ENCODE assay signal across 21 cellular contexts in the genomic region with DNA sequence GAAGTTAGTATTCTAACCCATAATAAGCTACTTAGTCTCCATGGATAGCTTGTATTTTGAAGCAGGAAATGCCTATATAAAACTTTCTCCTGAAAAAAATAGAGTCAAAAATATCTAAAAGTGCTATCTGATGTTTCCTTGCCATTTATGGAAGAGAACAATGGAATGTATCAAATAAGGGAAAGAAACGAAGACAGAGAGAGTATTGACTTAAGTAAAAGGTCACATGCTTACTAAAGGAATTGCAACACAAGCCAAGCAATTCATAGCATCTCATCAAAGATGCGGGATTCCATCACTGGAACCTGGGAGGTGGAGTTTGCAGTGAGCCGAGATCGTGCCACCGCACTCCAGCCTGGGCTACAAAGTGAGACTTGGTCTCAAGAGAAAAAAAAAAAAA.
"Had no signal": no experiment of that assay in that cellular context is flagged by ENCODE, and none has a peak within 500 bp of the region (broad histone marks: within the 10 kb centered on the region; RNA-seq: fewer than 3 reads in every experiment).

No MANE protein-coding gene starts in this region.

- H3K27ac ChIP-seq: cardiac muscle cell, heart right ventricle, left ventricle myocardium inferior, suprapubic skin, transverse colon had no signal

- H3K4me1 ChIP-seq: heart right ventricle, left ventricle myocardium inferior, suprapubic skin, transverse colon had no signal

- DNase-seq: activated CD4-positive, alpha-beta T cell treated with anti-CD3 and anti-CD28 coated beads, Interleukin-2, amount 50 U/mL, for 4 hours; amygdala; effector CD8-positive, alpha-beta T cell; heart right ventricle; immature natural killer cell; kidney glomerular epithelial cell; left ventricle myocardium inferior; mammary epithelial cell; midbrain; occipital lobe; posterior cingulate gyrus; SHP77; T-cell; T1000; transverse colon had no signal

- H3K4me3 Mint-ChIP-seq: activated naive CD4-positive, alpha-beta T cell treated with anti-CD3 and anti-CD28 coated beads, Interleukin-2, amount 50 U/mL, for 24 hours; dendritic cell treated with granulocyte-macrophage colony-stimulating factor and Interleukin-4, amounts not matched to agents 40 ng/mL and 50 ng/mL, for 4 days; immature natural killer cell; T-cell had no signal

- H3K36me3 ChIP-seq: cardiac muscle cell, heart right ventricle, left ventricle myocardium inferior, suprapubic skin, transverse colon had no signal

- H3K4me3 ChIP-seq: cardiac muscle cell, heart right ventricle, left ventricle myocardium inferior, suprapubic skin, transverse colon had no signal

- H3K27ac Mint-ChIP-seq: dendritic cell treated with granulocyte-macrophage colony-stimulating factor and Interleukin-4, amounts not matched to agents 40 ng/mL and 50 ng/mL, for 4 days; immature natural killer cell; T-cell had no signal

- H3K27me3 Mint-ChIP-seq: stimulated activated naive CD8-positive, alpha-beta T cell treated with anti-CD3 and anti-CD28 coated beads, Interleukin-15, amount 100 ng/mL, for 72 hours had no signal

- H3K27me3 ChIP-seq: cardiac muscle cell, heart right ventricle, suprapubic skin, transverse colon had no signal

- H3K9me3 ChIP-seq: heart right ventricle, left ventricle myocardium inferior, suprapubic skin, transverse colon had no signal

- H3K36me3 Mint-ChIP-seq: activated naive CD4-positive, alpha-beta T cell treated with anti-CD3 and anti-CD28 coated beads, Interleukin-2, amount 50 U/mL, for 24 hours; immature natural killer cell; T-cell had no signal

- H3K4me1 Mint-ChIP-seq: immature natural killer cell, T-cell had no signal

- H3K9me3 Mint-ChIP-seq: activated naive CD4-positive, alpha-beta T cell treated with anti-CD3 and anti-CD28 coated beads, Interleukin-2, amount 50 U/mL, for 24 hours; dendritic cell treated with granulocyte-macrophage colony-stimulating factor and Interleukin-4, amounts not matched to agents 40 ng/mL and 50 ng/mL, for 4 days; immature natural killer cell; stimulated activated naive CD8-positive, alpha-beta T cell treated with anti-CD3 and anti-CD28 coated beads, Interleukin-15, amount 100 ng/mL, for 72 hours; T-cell had no signal

- ATAC-seq: heart right ventricle, SK-N-SH treated with all-trans-retinoic acid at 6 μM for 48 hours, T-cell had no signal
